9 cellular contexts compared by ENCODE assay signal in genomic region chr5:66958126-66958983, GRCh38.
DNase-seq lines count a peak whose midpoint lies in the region; ATAC-seq and TF ChIP-seq lines count a peak whose summit lies in the region.
"Had no signal": no experiment of that assay in that cellular context is flagged by ENCODE, and none has a peak within 500 bp of the region (broad histone marks: within the 10 kb centered on the region; RNA-seq: fewer than 3 reads in every experiment).

No MANE protein-coding gene starts in this region.

- no peaks in the 10 kb centered on the region for H3K27me3 ChIP-seq in HUES64 (ENCODE audit: insufficient read depth, low read length)
- no peaks in the 10 kb centered on the region for H3K27me3 ChIP-seq in right lobe of liver
- no peaks in the 10 kb centered on the region for H3K27me3 ChIP-seq in subcutaneous abdominal adipose tissue (ENCODE audit: control insufficient read depth in 5 of 5, insufficient read depth in 4 of 5, low read length in 5 of 5)

- TF ChIP-seq CTCF in right lobe of liver (IDR thresholded peaks at IDR 0.05), result no peak

- H3K36me3 ChIP-seq in HUES64 (ENCODE audit: insufficient read depth, low read length) (no peaks in the 10 kb centered on the region), right lobe of liver (no peaks in the 10 kb centered on the region), subcutaneous abdominal adipose tissue (ENCODE audit: control insufficient read depth in 5 of 5, insufficient read depth in 5 of 5, low read length in 5 of 5) (no peaks in the 10 kb centered on the region)

- peak overlapping the region; percentile 22; the same call in 1 of the 2 replicates for H3K9ac ChIP-seq in HUES64 (ENCODE audit: low read depth, low read length)
- peak overlapping the region; percentile 13 to 62 (median 25) for H3K9ac ChIP-seq in subcutaneous abdominal adipose tissue (ENCODE audit: low read length in 5 of 5)

- H3K4me1 ChIP-seq in HUES64 (ENCODE audit: insufficient read depth, low read length) (peaks cover 44% of the 10 kb centered on the region), right lobe of liver (peaks cover 0 to 26% (median 0%) of the 10 kb centered on the region in 4 donors), subcutaneous abdominal adipose tissue (ENCODE audit: control insufficient read depth in 5 of 5, insufficient read depth in 5 of 5, low read length in 5 of 5) (peaks cover under 1 to 36% (median 24%) of the 10 kb centered on the region in 5 donors)

- H3K27ac ChIP-seq in HUES64 (ENCODE audit: low read depth, low read length) (peak overlapping the region; percentile 64), right lobe of liver (peak overlapping the region in 1 of 3 donors; percentile 25), subcutaneous abdominal adipose tissue (ENCODE audit: low read depth, low read length) (peak overlapping the region; percentile 91)

- ATAC-seq in right lobe of liver (peak in 1 of 4 donors; percentile 44), HG03095 (IDR thresholded peaks at IDR 0.05; ENCODE audit: unreplicated experiment) (no peak), GM19467 (IDR thresholded peaks at IDR 0.05; ENCODE audit: unreplicated experiment) (no peak)

- H3K9me3 ChIP-seq in HUES64 (ENCODE audit: insufficient read depth, low read depth, low read length), result no peaks in the 10 kb centered on the region
- H3K9me3 ChIP-seq in right lobe of liver, result no peaks in the 10 kb centered on the region
- no peaks in the 10 kb centered on the region for H3K9me3 ChIP-seq in subcutaneous abdominal adipose tissue (ENCODE audit: control insufficient read depth in 5 of 5, low read length in 5 of 5)

- WGBS in HUES64, result 57% methylated on average over 8 of the region's 10 CpGs
- 69% methylated on average over 10 of the region's 10 CpGs for WGBS in right lobe of liver (ENCODE audit: insufficient coverage, low coverage, low lambda C conversion rate, missing lambda C conversion rate)

- H3K4me3 ChIP-seq in HUES64 (ENCODE audit: low read length), result peak overlapping the region; percentile 43
- H3K4me3 ChIP-seq in right lobe of liver, result peak overlapping the region; percentile 4 to 10 (median 7)
- H3K4me3 ChIP-seq in subcutaneous abdominal adipose tissue (ENCODE audit: low read depth in 1 of 5, low read length in 5 of 5), result peak overlapping the region; percentile 60 to 90 (median 71)

- intact Hi-C loops in right lobe of liver (cut with DNase I), result no loop called here

- DNase-seq in dermis microvascular lymphatic vessel endothelial cell (ENCODE audit: low read depth in 2 of 2) (peak; percentile 29 to 67), right lobe of liver (no peak), foreskin melanocyte (no peak), DMS53 treated with DMSO at 0.1 percent for 48 hours (lab: John Stamatoyannopoulos, UW; ENCODE audit: unreplicated experiment) (no peak)
- DNase-seq: NCI-H2171 treated with DMSO at 0.1 percent for 48 hours had no signal

- no peak for TF ChIP-seq POLR2A in right lobe of liver (IDR thresholded peaks at IDR 0.05)

Comparison
In these comparisons a context has a peak if more than half of its experiments do, and no peak if none do; other contexts are left out.
1. H3K4me3 ChIP-seq: peak in every context shown above with its lines; median percentile 71 in subcutaneous abdominal adipose tissue; 43 in HUES64; 7 in right lobe of liver.
2. DNase-seq: peak in dermis microvascular lymphatic vessel endothelial cell (2 of 2); none in right lobe of liver (0 of 3), foreskin melanocyte (single experiment) and DMS53 treated with DMSO at 0.1 percent for 48 hours (single experiment).